In the genomic region with DNA sequence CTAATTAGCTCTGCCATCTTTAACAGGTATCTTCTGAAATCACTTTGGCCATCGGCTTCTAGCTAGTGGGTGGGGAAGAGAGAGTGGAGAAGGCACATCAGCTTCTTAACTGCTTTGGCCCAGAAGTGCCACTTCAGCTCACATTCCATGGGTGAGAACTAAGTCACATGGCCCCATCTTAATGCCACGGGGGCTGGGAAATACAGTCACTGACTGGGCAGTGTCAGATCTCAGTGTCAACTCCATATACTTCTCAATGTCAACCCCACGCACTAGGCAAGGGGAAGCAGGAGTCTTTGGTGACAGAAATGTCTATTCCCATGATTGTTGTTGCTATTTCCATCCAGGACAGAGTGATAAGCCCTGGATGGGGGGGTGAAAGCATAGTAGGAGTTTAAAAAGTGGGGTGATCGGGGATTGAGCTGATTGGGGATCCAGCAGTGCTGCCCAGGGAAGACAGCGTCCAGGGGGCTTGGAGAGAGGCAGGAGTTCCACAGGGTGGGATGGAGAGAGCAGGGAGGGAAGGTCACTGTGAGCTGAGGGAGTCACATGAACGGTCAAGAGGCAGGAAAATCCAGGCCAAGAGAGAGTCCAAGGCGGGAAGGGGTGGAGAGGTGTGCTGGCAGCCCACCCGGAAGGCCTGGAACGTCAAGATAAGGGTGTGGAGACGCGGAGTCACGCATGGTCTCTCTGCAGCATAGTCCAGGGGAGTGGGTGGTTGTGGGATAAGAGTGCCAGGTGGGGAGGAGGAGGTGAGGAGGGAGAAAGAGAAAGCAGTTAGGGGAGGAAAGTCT, we compare ENCODE assay signal across 9 cellular contexts. TPM values are rescaled to one million over a fixed set of nuclear protein-coding genes. Genes with fewer than 3 reads are reported as not detected.
DNase-seq lines count a peak whose midpoint lies in the region; TF ChIP-seq lines count a peak whose summit lies in the region.
"Had no signal": no experiment of that assay in that cellular context is flagged by ENCODE, and none has a peak within 500 bp of the region (broad histone marks: within the 10 kb centered on the region; RNA-seq: fewer than 3 reads in every experiment).

No MANE protein-coding gene starts in this region.

- peak overlapping the region; percentile 84 for H3K27ac ChIP-seq in ACC112 (ENCODE audit: low read depth, low read length)
- peak overlapping the region; percentile 54 to 90 (median 61) for H3K27ac ChIP-seq in esophagus muscularis mucosa (replicated peaks in 1 of 4)
- H3K27ac ChIP-seq in osteoblast (ENCODE audit: low read depth, low read length), result peak overlapping the region; percentile 99

- DNase-seq in SW480 (ENCODE audit: low spot score) (peak; percentile 66), esophagus muscularis mucosa (ENCODE audit: extremely low spot score) (no peak), osteoblast (ENCODE audit: insufficient read length, low spot score, missing footprints) (no peak), NCI-H2107 (lab: John Stamatoyannopoulos, UW) (no peak), NCI-H510A treated with DMSO at 0.1 percent for 48 hours (lab: John Stamatoyannopoulos, UW) (no peak), kidney tubule cell (ENCODE audit: low spot score) (no peak), NCI-H1930 (lab: John Stamatoyannopoulos, UW) (no peak)
- DNase-seq: NCI-H1694 treated with DMSO at 0.1 percent for 48 hours had no signal

- H3K4me1 ChIP-seq in ACC112 (ENCODE audit: control insufficient read depth, insufficient read depth, low read length, unreplicated experiment) (peaks cover 53% of the 10 kb centered on the region), esophagus muscularis mucosa (peaks cover 73 to 82% (median 81%) of the 10 kb centered on the region in 4 donors), osteoblast (ENCODE audit: insufficient read depth, low read length) (peaks cover 59% of the 10 kb centered on the region)

- H3K36me3 ChIP-seq in ACC112 (ENCODE audit: insufficient read depth, low read length) (no peaks in the 10 kb centered on the region), esophagus muscularis mucosa (no peaks in the 10 kb centered on the region), osteoblast (ENCODE audit: insufficient read depth, low read length) (no peaks in the 10 kb centered on the region)

- H3K4me3 ChIP-seq in ACC112 (ENCODE audit: low read depth, low read length) (no peak overlapping the region), esophagus muscularis mucosa (no peak overlapping the region), osteoblast (ENCODE audit: insufficient read depth, low read length) (no peak overlapping the region)

- TF ChIP-seq CTCF in esophagus muscularis mucosa (IDR thresholded peaks at IDR 0.05), result no peak
- no peak for TF ChIP-seq CTCF in osteoblast (IDR thresholded peaks at IDR 0.05; ENCODE audit: extremely low read depth, low read depth, low read length)

- TF ChIP-seq EP300 in esophagus muscularis mucosa (IDR thresholded peaks at IDR 0.05), result peak; percentile 67

- H3K4me2 ChIP-seq in osteoblast (ENCODE audit: insufficient read depth, low read length), result peak overlapping the region; percentile 10

- no peaks in the 10 kb centered on the region for H4K20me1 ChIP-seq in osteoblast (ENCODE audit: insufficient read depth, low read length)

- intact Hi-C loops in esophagus muscularis mucosa (cut with DNase I), result loop anchor here (5.0 kb wide), 1 partner anchor 234 kb away; no protein-coding TSS in a partner anchor

- TF ChIP-seq POLR2A in esophagus muscularis mucosa (IDR thresholded peaks at IDR 0.05; ENCODE audit: low read depth), result no peak

- H3K79me2 ChIP-seq in ACC112 (ENCODE audit: control insufficient read depth, insufficient read depth, low read length, unreplicated experiment) (no peaks in the 10 kb centered on the region), osteoblast (ENCODE audit: insufficient read depth, low read length) (no peaks in the 10 kb centered on the region)

- H3K27me3 ChIP-seq in ACC112 (ENCODE audit: insufficient read depth, low read length) (no peaks in the 10 kb centered on the region), esophagus muscularis mucosa (no peaks in the 10 kb centered on the region), osteoblast (ENCODE audit: insufficient read depth, low read length) (no peaks in the 10 kb centered on the region)

- 73% methylated on average over 12 of the region's 12 CpGs for WGBS in esophagus muscularis mucosa

- no peak overlapping the region for H2AFZ ChIP-seq in ACC112 (ENCODE audit: low read length, unreplicated experiment)
- no peak overlapping the region for H2AFZ ChIP-seq in osteoblast (ENCODE audit: low read length)

- no peaks in the 10 kb centered on the region for H3K9me3 ChIP-seq in esophagus muscularis mucosa
- no peaks in the 10 kb centered on the region for H3K9me3 ChIP-seq in osteoblast (ENCODE audit: low read depth, low read length)

RNA-seq across cellular contexts. Expression of a gene that starts 29.2 kb away (rescaled TPM):
- total RNA-seq in esophagus muscularis mucosa (under 1 TPM in 1 of 4 donors, not detected in 3; 0.33 TPM), osteoblast (not detected in 2 replicates)

RNA-seq across cellular contexts. Expression of a gene that starts 34.7 kb away (rescaled TPM):
- total RNA-seq in esophagus muscularis mucosa (not detected), osteoblast (under 0.01 and 0.29 TPM in 2 replicates)
